ENCODE assay signal across 8 cellular contexts in genomic region chr2:168192839-168193616, GRCh38. TPM values are rescaled to one million over a fixed set of nuclear protein-coding genes. Genes with fewer than 3 reads are reported as not detected.
DNase-seq lines count a peak whose midpoint lies in the region; ATAC-seq and TF ChIP-seq lines count a peak whose summit lies in the region.

No MANE protein-coding gene starts in this region.

- H2AFZ ChIP-seq in KMS-11 (ENCODE audit: low read depth) (peak overlapping the region; percentile 31; the same call in 1 of the 2 replicates), smooth muscle cell (ENCODE audit: low read depth) (no peak overlapping the region)

- peaks cover 20% of the 10 kb centered on the region for H3K36me3 Mint-ChIP-seq in T-helper 2 cell treated with Interferon-gamma antibody and Interleukin-4, amounts not matched to agents 5 μg/mL and 100 μg/mL, for 36 hours (ENCODE audit: low read depth)

- H3K79me2 ChIP-seq in KMS-11 (ENCODE audit: insufficient read depth, low read depth) (no peaks in the 10 kb centered on the region; the same call in 1 of the 2 replicates), smooth muscle cell (ENCODE audit: low read depth) (peaks cover 68% of the 10 kb centered on the region)

- WGBS in smooth muscle cell (ENCODE audit: low lambda C conversion rate): 93% methylated on average over 3 of the region's 3 CpGs
- 41 to 47% (median 44%) methylated on average over 3 of the region's 3 CpGs for WGBS in psoas muscle, 3 donors

- H3K9ac ChIP-seq in BLaER1 (peak overlapping the region; percentile 50), KMS-11 (no peak overlapping the region), smooth muscle cell (ENCODE audit: low read depth) (no peak overlapping the region)

- TF ChIP-seq CTCF in KMS-11 (conservative IDR thresholded peaks at IDR 0.05; ENCODE audit: low read depth, low read length) (no peak), smooth muscle cell (IDR thresholded peaks at IDR 0.05; ENCODE audit: borderline replicate concordance, insufficient read depth, poor library complexity, severe bottlenecking) (no peak), coronary artery (IDR thresholded peaks at IDR 0.05) (no peak), psoas muscle (IDR thresholded peaks at IDR 0.05) (no peak)

- DNase-seq in T-helper 2 cell treated with Interferon-gamma antibody and Interleukin-4, amounts not matched to agents 5 μg/mL and 100 μg/mL, for 36 hours (ENCODE audit: low spot score): peak; percentile 27
- DNase-seq in glomerular visceral epithelial cell (ENCODE audit: extremely low spot score) (peak; percentile 72), NCI-H128 (lab: John Stamatoyannopoulos, UW; ENCODE audit: unreplicated experiment) (no peak), smooth muscle cell (lab: John Stamatoyannopoulos, UW; ENCODE audit: unreplicated experiment) (no peak), coronary artery (ENCODE audit: low spot score) (no peak), psoas muscle (no peak)

- H3K27ac ChIP-seq in BLaER1 (peak overlapping the region; percentile 61), KMS-11 (peak overlapping the region; percentile 53), smooth muscle cell (ENCODE audit: low read depth) (no peak overlapping the region), coronary artery (no peak overlapping the region), psoas muscle (no peak overlapping the region)

- no peaks in the 10 kb centered on the region for H3K9me3 ChIP-seq in BLaER1
- no peaks in the 10 kb centered on the region for H3K9me3 ChIP-seq in smooth muscle cell (replicated peaks; ENCODE audit: low read depth)
- H3K9me3 ChIP-seq in psoas muscle: no peaks in the 10 kb centered on the region

- H3K4me3 Mint-ChIP-seq in T-helper 2 cell treated with Interferon-gamma antibody and Interleukin-4, amounts not matched to agents 5 μg/mL and 100 μg/mL, for 36 hours: peak overlapping the region; percentile 78

- H3K9me3 Mint-ChIP-seq in T-helper 2 cell treated with Interferon-gamma antibody and Interleukin-4, amounts not matched to agents 5 μg/mL and 100 μg/mL, for 36 hours: peaks cover 3% of the 10 kb centered on the region

- H3K4me3 ChIP-seq in BLaER1 (0 out of 2 replicates have a peak overlapping the region, but pooled peaks have one; percentile 11), KMS-11 (IDR thresholded peaks at IDR 0.05; ENCODE audit: insufficient read depth, low read depth, low read length) (peak overlapping the region; percentile 46), smooth muscle cell (no peak overlapping the region), coronary artery (no peak overlapping the region), psoas muscle (no peak overlapping the region)

- H3K27me3 ChIP-seq in BLaER1 (no peaks in the 10 kb centered on the region), KMS-11 (ENCODE audit: insufficient read depth, low read depth) (no peaks in the 10 kb centered on the region), smooth muscle cell (ENCODE audit: low read depth) (no peaks in the 10 kb centered on the region), psoas muscle (ENCODE audit: insufficient read depth in 3 of 3, low read length in 2 of 3) (peaks cover 0 to 1% (median 0%) of the 10 kb centered on the region in 3 donors)

- H3K4me1 ChIP-seq in BLaER1: peaks cover 98% of the 10 kb centered on the region
- H3K4me1 ChIP-seq in KMS-11 (ENCODE audit: low read depth, poor library complexity, severe bottlenecking): peaks cover 47% of the 10 kb centered on the region
- H3K4me1 ChIP-seq in smooth muscle cell (ENCODE audit: low read depth): peaks cover 34% of the 10 kb centered on the region
- no peaks in the 10 kb centered on the region for H3K4me1 ChIP-seq in psoas muscle

- intact Hi-C loops in psoas muscle (cut with DNase I): no loop called here

- H3K4me2 ChIP-seq in BLaER1 (peak overlapping the region; percentile 87), KMS-11 (peak overlapping the region; percentile 79), smooth muscle cell (no peak overlapping the region)

- H4K20me1 ChIP-seq in BLaER1 (peaks cover 58% of the 10 kb centered on the region), KMS-11 (ENCODE audit: insufficient read depth) (no peaks in the 10 kb centered on the region), smooth muscle cell (ENCODE audit: low read depth) (peaks cover 97% of the 10 kb centered on the region)

- no peaks in the 10 kb centered on the region for H3F3A ChIP-seq in smooth muscle cell (ENCODE audit: low read depth)

- no peaks in the 10 kb centered on the region for H3K27me3 Mint-ChIP-seq in T-helper 2 cell treated with Interferon-gamma antibody and Interleukin-4, amounts not matched to agents 5 μg/mL and 100 μg/mL, for 36 hours (ENCODE audit: low read depth)

- no peak for ATAC-seq in psoas muscle

- peak overlapping the region; percentile 83 for H3K27ac Mint-ChIP-seq in T-helper 2 cell treated with Interferon-gamma antibody and Interleukin-4, amounts not matched to agents 5 μg/mL and 100 μg/mL, for 36 hours

- H3K36me3 ChIP-seq in BLaER1 (peaks cover 40% of the 10 kb centered on the region), KMS-11 (ENCODE audit: insufficient read depth) (no peaks in the 10 kb centered on the region), smooth muscle cell (ENCODE audit: low read depth) (no peaks in the 10 kb centered on the region), psoas muscle (ENCODE audit: insufficient read depth in 1 of 2, low read depth in 1 of 2) (no peaks in the 10 kb centered on the region)

- H3K4me1 Mint-ChIP-seq in T-helper 2 cell treated with Interferon-gamma antibody and Interleukin-4, amounts not matched to agents 5 μg/mL and 100 μg/mL, for 36 hours (ENCODE audit: low read depth): peaks cover 79% of the 10 kb centered on the region

RNA-seq across cellular contexts. Expression of gene STK39, which starts 54.4 kb away (rescaled TPM):
- total RNA-seq in smooth muscle cell (32.1 and 37.8 TPM in 2 replicates), psoas muscle (1 to 10 TPM; 2.3 to 7.1 (median 4.0) TPM)
- polyA plus RNA-seq in smooth muscle cell (18.8 and 21.1 TPM in 2 replicates), psoas muscle (1 to 10 TPM; 2.9 to 10.0 (median 4.9) TPM)

Comparison
In these comparisons a context has a peak if more than half of its experiments do, and no peak if none do; other contexts are left out.
1. H3K27ac ChIP-seq: peak in BLaER1 (single experiment) and KMS-11 (single experiment); none in smooth muscle cell (single experiment), coronary artery (0 of 2) and psoas muscle (single experiment).
2. H3K4me3 ChIP-seq: peak in BLaER1 (single experiment) and KMS-11 (single experiment); none in smooth muscle cell (single experiment), coronary artery (single experiment) and psoas muscle (single experiment).
3. DNase-seq: peak in T-helper 2 cell treated with Interferon-gamma antibody and Interleukin-4, amounts not matched to agents 5 μg/mL and 100 μg/mL, for 36 hours (single experiment) and glomerular visceral epithelial cell (single experiment); none in NCI-H128 (single experiment), smooth muscle cell (single experiment), coronary artery (single experiment) and psoas muscle (0 of 2).